Comparison of ENCODE assay signal across 9 cellular contexts in the genomic region with DNA sequence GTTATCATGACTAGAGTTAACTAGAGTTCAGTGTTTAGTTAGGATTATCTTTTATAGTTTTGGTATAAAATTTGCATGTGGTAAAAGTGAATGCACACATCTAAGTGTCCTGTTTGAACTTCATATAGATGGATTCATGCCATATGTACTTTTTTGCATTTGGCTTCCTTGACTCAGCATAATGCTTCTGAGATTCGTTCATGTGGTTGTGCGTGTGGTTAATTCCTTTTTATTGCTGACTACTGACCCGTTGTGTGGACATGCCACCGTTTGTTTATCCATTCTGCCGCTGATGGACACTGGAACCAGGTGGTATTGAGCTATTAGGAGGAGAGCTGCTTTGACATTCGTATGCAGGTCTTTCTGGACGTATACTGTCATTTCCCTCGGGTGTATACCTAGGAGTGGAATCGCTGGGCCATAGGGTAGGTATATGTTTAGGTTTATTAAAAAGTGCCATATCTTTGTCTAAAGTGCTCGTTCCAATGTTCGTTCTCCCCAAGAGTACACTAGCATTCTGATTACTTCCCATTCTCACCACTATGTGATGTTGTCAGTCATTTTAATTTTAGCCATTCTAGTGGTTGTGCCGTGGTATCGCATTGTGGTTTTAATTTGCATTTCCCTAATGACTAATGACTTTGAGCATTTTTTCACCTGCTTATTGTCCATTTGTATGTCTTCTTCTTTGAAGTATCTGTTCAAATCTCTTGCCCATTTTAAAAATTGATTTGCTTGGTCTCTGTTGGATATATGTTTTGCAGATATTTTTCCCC. TPM values are rescaled to one million over a fixed set of nuclear protein-coding genes. Genes with fewer than 3 reads are reported as not detected.
DNase-seq lines count a peak whose midpoint lies in the region; ATAC-seq, FAIRE-seq and TF ChIP-seq lines count a peak whose summit lies in the region.
"Had no signal": no experiment of that assay in that cellular context is flagged by ENCODE, and none has a peak within 500 bp of the region (broad histone marks: within the 10 kb centered on the region; RNA-seq: fewer than 3 reads in every experiment).

No MANE protein-coding gene starts in this region.

- peak overlapping the region; percentile 82 for H3K4me3 Mint-ChIP-seq in natural killer cell treated with Interleukin-12 subunit alpha and Interleukin-12 subunit beta and Interleukin-15 and Interleukin-18, amount 100 ng/mL, for 72 hours

- H3K4me1 Mint-ChIP-seq in natural killer cell treated with Interleukin-12 subunit alpha and Interleukin-12 subunit beta and Interleukin-15 and Interleukin-18, amount 100 ng/mL, for 72 hours (ENCODE audit: low read depth in 2 of 2) = peaks cover 79 to 80% of the 10 kb centered on the region in 2 donors

- H3K9me3 Mint-ChIP-seq in natural killer cell treated with Interleukin-12 subunit alpha and Interleukin-12 subunit beta and Interleukin-15 and Interleukin-18, amount 100 ng/mL, for 72 hours = no peaks in the 10 kb centered on the region

- no peaks in the 10 kb centered on the region for H3K27me3 Mint-ChIP-seq in natural killer cell treated with Interleukin-12 subunit alpha and Interleukin-12 subunit beta and Interleukin-15 and Interleukin-18, amount 100 ng/mL, for 72 hours

- ATAC-seq in GM18870 (IDR thresholded peaks at IDR 0.05; ENCODE audit: unreplicated experiment) (peak; percentile 89), HG02852 (IDR thresholded peaks at IDR 0.05; ENCODE audit: unreplicated experiment) (peak; percentile 74)
- ATAC-seq in natural killer cell treated with Interleukin-12 subunit alpha and Interleukin-12 subunit beta and Interleukin-15 and Interleukin-18, amount 100 ng/mL, for 72 hours = peak; percentile 51 to 66

- TF ChIP-seq CTCF in kidney (IDR thresholded peaks at IDR 0.05; ENCODE audit: borderline replicate concordance, extremely low read depth, insufficient read depth) (no peak), foreskin fibroblast (IDR thresholded peaks at IDR 0.05; ENCODE audit: low read depth, low read length) (no peak)

- H3K36me3 ChIP-seq in kidney (ENCODE audit: control insufficient read depth in 1 of 2, insufficient read depth in 2 of 2, low read length in 2 of 2) = no peaks in the 10 kb centered on the region

- no peak for FAIRE-seq in kidney (lab: Jason Lieb, UNC)

- H3K27ac Mint-ChIP-seq in natural killer cell treated with Interleukin-12 subunit alpha and Interleukin-12 subunit beta and Interleukin-15 and Interleukin-18, amount 100 ng/mL, for 72 hours = peak overlapping the region; percentile 83 to 91

- H3K4me3 ChIP-seq in kidney (ENCODE audit: low read length in 2 of 2) (no peak overlapping the region), foreskin fibroblast (ENCODE audit: low read depth in 1 of 2, low read length in 2 of 2) (no peak overlapping the region)

- no peaks in the 10 kb centered on the region for H3K9me3 ChIP-seq in kidney (ENCODE audit: control insufficient read depth in 1 of 2, low read length in 2 of 2)

- H3K9ac ChIP-seq in kidney (ENCODE audit: low read length in 2 of 2) = no peak overlapping the region

- intact Hi-C loops in kidney (cut with DNase I) = no loop called here

- no peaks in the 10 kb centered on the region for H3K4me1 ChIP-seq in kidney (ENCODE audit: control insufficient read depth in 1 of 2, insufficient read depth in 1 of 2, low read depth in 1 of 2, low read length in 2 of 2)

- peak; percentile 45 for DNase-seq in NOMO-1 treated with dmso at 0.1 percent for 144 hours (lab: John Stamatoyannopoulos, UW; ENCODE audit: unreplicated experiment)
- peak; percentile 80 for DNase-seq in natural killer cell treated with Interleukin-12 subunit alpha and Interleukin-12 subunit beta and Interleukin-15 and Interleukin-18, amount 100 ng/mL, for 72 hours (ENCODE audit: low spot score)
- no peak for DNase-seq in NCI-H146 treated with DMSO at 0.1 percent for 48 hours (lab: John Stamatoyannopoulos, UW; ENCODE audit: unreplicated experiment)
- no peak for DNase-seq in kidney
- no peak for DNase-seq in foreskin fibroblast
- DNase-seq in DMS53 (lab: John Stamatoyannopoulos, UW) = no peak
- DNase-seq: activated T-cell treated with anti-CD3 and anti-CD28 coated beads, Interleukin-2, amount 50 U/mL, for 1 hour had no signal

- H3K27ac ChIP-seq in kidney (ENCODE audit: low read depth in 2 of 2, low read length in 2 of 2) = no peak overlapping the region

- peaks cover 11% of the 10 kb centered on the region for H3K36me3 Mint-ChIP-seq in natural killer cell treated with Interleukin-12 subunit alpha and Interleukin-12 subunit beta and Interleukin-15 and Interleukin-18, amount 100 ng/mL, for 72 hours

RNA-seq across cellular contexts. Expression of a gene that starts 37.7 kb away (rescaled TPM):
- total RNA-seq in natural killer cell treated with Interleukin-12 subunit alpha and Interleukin-12 subunit beta and Interleukin-15 and Interleukin-18, amount 100 ng/mL, for 72 hours = 100 to 1,000 TPM; 151 to 202 TPM
- 30.4 TPM for total RNA-seq in kidney
- polyA plus RNA-seq in kidney (ENCODE audit: insufficient read depth, low read depth, low replicate concordance) = 7.1 TPM

Comparison
In these comparisons a context has a peak if more than half of its experiments do, and no peak if none do; other contexts are left out.
1. DNase-seq: peak in NOMO-1 treated with dmso at 0.1 percent for 144 hours (single experiment) and natural killer cell treated with Interleukin-12 subunit alpha and Interleukin-12 subunit beta and Interleukin-15 and Interleukin-18, amount 100 ng/mL, for 72 hours (single experiment); none in NCI-H146 treated with DMSO at 0.1 percent for 48 hours (single experiment), kidney (single experiment), foreskin fibroblast (0 of 2) and DMS53 (single experiment).
2. Peak in every context shown above with its lines, with median percentiles within 50 percentile points of each other: ATAC-seq.